Comparison of ENCODE assay signal across 8 cellular contexts in the genomic region with DNA sequence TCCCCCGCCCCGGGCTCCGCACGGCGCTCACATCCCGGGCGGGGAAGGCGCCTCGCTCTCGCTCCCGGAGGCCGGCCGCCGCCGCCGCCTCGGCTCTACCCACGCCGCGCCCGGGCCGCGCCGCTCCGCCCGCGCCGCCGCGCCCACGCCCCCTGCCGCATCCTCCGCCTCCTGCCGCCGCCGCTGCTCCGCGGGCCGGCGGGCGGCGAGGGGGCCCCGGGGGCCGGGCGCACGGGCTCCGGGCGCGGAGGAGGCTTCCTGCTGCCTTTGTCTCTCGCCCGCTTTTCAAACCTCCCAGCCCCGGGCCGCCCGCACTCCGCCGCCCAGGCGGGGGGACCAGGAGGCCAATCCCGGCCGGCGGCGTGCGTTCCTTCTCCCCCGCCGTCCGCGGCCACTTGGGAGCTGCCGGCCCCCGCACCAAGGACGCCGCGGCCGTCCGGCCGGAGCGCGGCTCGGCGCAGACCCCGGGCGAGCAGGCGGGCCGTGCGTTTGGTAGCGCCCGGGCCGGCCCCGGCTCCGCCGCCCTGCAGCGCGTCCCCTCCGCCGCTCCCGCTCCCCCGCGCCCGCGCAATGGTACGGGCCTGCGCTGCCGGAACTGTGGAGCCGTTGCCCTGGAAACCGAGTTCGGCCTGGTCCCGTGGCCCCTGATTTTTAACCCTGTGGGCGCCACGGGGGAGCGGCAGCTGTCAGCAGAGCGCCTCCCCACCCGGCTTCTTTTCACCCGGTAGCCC. TPM values are rescaled to one million over a fixed set of nuclear protein-coding genes. Genes with fewer than 3 reads are reported as not detected.
DNase-seq lines count a peak whose midpoint lies in the region; ATAC-seq and TF ChIP-seq lines count a peak whose summit lies in the region.

Gene FBXL14, minus strand, starts transcription at position 287 of the 731 bp plus-strand sequence. CDS start 515 bp downstream, outside the sequence.

- H3K4me3 ChIP-seq in endocrine pancreas (ENCODE audit: control insufficient read depth, insufficient read depth, low read length) (peak within 1 kb of the TSS; percentile 52), mesodermal cell (ENCODE audit: extremely low read depth, insufficient read depth, low read length, poor library complexity, severe bottlenecking) (peak within 1 kb of the TSS; percentile 57)

- peaks cover 40% of the 10 kb centered on the region for H3K36me3 Mint-ChIP-seq in CD4-positive, alpha-beta T cell (ENCODE audit: low read depth)
- H3K36me3 Mint-ChIP-seq in activated CD8-positive, alpha-beta memory T cell treated with anti-CD3 and anti-CD28 coated beads, Interleukin-2, amount 10 ng/mL, durations not matched to agents 7 days and 5 days, result peaks cover 25% of the 10 kb centered on the region

- intact Hi-C loops in CD4-positive, alpha-beta T cell (cut with DNase I, micrococcal nuclease), result loop anchor here (5.0 to 10.0 kb wide), 4 partner anchors 602 to 1202 kb away; partner anchors contain the start of genes ERC1 (in 2 of the 2), RAD52 (in 2 of the 2) and WNK1 (in 1 of the 2)

- peak; percentile 84 to 91 (median 88) for DNase-seq in CD4-positive, alpha-beta T cell
- peak; percentile 46 for DNase-seq in HPDE6-E6E7 (ENCODE audit: extremely low spot score)
- DNase-seq in NK-92 treated with Interleukin-12 subunit alpha and Interleukin-12 subunit beta, amount 100 ng/mL, for 24 hours (lab: John Stamatoyannopoulos, UW), result peak; percentile 52
- peak; percentile 93 for DNase-seq in activated CD8-positive, alpha-beta memory T cell treated with anti-CD3 and anti-CD28 coated beads, Interleukin-2, amount 10 ng/mL, durations not matched to agents 7 days and 5 days
- peak; percentile 78 for DNase-seq in stimulated activated CD8-positive, alpha-beta memory T cell treated with anti-CD3 and anti-CD28 coated beads, Interleukin-15, amount 100 ng/mL, for 24 hours (ENCODE audit: low read depth)

- TF ChIP-seq CTCF in CD4-positive, alpha-beta T cell (IDR thresholded peaks at IDR 0.05), result no peak

- no peaks in the 10 kb centered on the region for H3K27me3 ChIP-seq in CD4-positive, alpha-beta T cell (ENCODE audit: control insufficient read depth, insufficient read depth, low read length)
- H3K27me3 ChIP-seq in endocrine pancreas (ENCODE audit: control insufficient read depth, insufficient read depth, low read length), result no peaks in the 10 kb centered on the region

- H3K4me1 ChIP-seq in endocrine pancreas (ENCODE audit: control insufficient read depth, insufficient read depth, low read length) (peaks cover 7% of the 10 kb centered on the region), mesodermal cell (ENCODE audit: control insufficient read depth, insufficient read depth, low read length, poor library complexity, severe bottlenecking) (peaks cover 27% of the 10 kb centered on the region)

- CTCF ChIA-PET in CD4-positive, alpha-beta T cell (lab: Charles Lee), result interaction anchor here (1.0 to 2.0 kb wide), 5 partner anchors 9 to 645 kb away, joined by 3 to 7 read pairs (median 6); partner anchors contain the start of gene RAD52
- CTCF ChIA-PET in activated CD8-positive, alpha-beta memory T cell treated with anti-CD3 and anti-CD28 coated beads, Interleukin-2, amount 10 ng/mL, durations not matched to agents 7 days and 5 days (lab: Charles Lee), result interaction anchor here (1.0 to 4.0 kb wide), 4 partner anchors 8 to 477 kb away, joined by 4 to 34 read pairs (median 24); no protein-coding TSS in a partner anchor

- peak within 1 kb of the TSS; percentile 91 for H3K27ac Mint-ChIP-seq in CD4-positive, alpha-beta T cell
- H3K27ac Mint-ChIP-seq in activated CD8-positive, alpha-beta memory T cell treated with anti-CD3 and anti-CD28 coated beads, Interleukin-2, amount 10 ng/mL, durations not matched to agents 7 days and 5 days, result peak within 1 kb of the TSS; percentile 92

- peak within 1 kb of the TSS; percentile 88 for H3K9ac ChIP-seq in endocrine pancreas (ENCODE audit: control insufficient read depth, insufficient read depth, low read length)

- 0% methylated on average over 76 to 98 of the region's 111 CpGs for WGBS in mesodermal cell (ENCODE audit: insufficient coverage in 2 of 2), 2 experiments

- H3K9me3 Mint-ChIP-seq in CD4-positive, alpha-beta T cell, result no peaks in the 10 kb centered on the region
- no peaks in the 10 kb centered on the region for H3K9me3 Mint-ChIP-seq in activated CD8-positive, alpha-beta memory T cell treated with anti-CD3 and anti-CD28 coated beads, Interleukin-2, amount 10 ng/mL, durations not matched to agents 7 days and 5 days (ENCODE audit: low read depth)

- POLR2A ChIA-PET in CD4-positive, alpha-beta T cell (lab: Charles Lee), result interaction anchor here (0.6 to 4.1 kb wide), 11 partner anchors 8 to 491 kb away, joined by 3 to 65 read pairs (median 6); no protein-coding TSS in a partner anchor

- peaks cover 55% of the 10 kb centered on the region for H3K4me1 Mint-ChIP-seq in CD4-positive, alpha-beta T cell (ENCODE audit: low read depth)
- peaks cover 37% of the 10 kb centered on the region for H3K4me1 Mint-ChIP-seq in activated CD8-positive, alpha-beta memory T cell treated with anti-CD3 and anti-CD28 coated beads, Interleukin-2, amount 10 ng/mL, durations not matched to agents 7 days and 5 days

- H3K27me3 Mint-ChIP-seq in CD4-positive, alpha-beta T cell, result no peaks in the 10 kb centered on the region
- no peaks in the 10 kb centered on the region for H3K27me3 Mint-ChIP-seq in activated CD8-positive, alpha-beta memory T cell treated with anti-CD3 and anti-CD28 coated beads, Interleukin-2, amount 10 ng/mL, durations not matched to agents 7 days and 5 days

- peak; percentile 56 for ATAC-seq in CD4-positive, alpha-beta T cell (ENCODE audit: poor library complexity)
- peak; percentile 60 for ATAC-seq in GM19463 (IDR thresholded peaks at IDR 0.05; ENCODE audit: unreplicated experiment)
- ATAC-seq in activated CD8-positive, alpha-beta memory T cell treated with anti-CD3 and anti-CD28 coated beads, Interleukin-2, amount 10 ng/mL, durations not matched to agents 7 days and 5 days, result peak; percentile 69

- no peaks in the 10 kb centered on the region for H3K9me3 ChIP-seq in CD4-positive, alpha-beta T cell (ENCODE audit: control insufficient read depth, low read length)
- H3K9me3 ChIP-seq in endocrine pancreas (ENCODE audit: control insufficient read depth, low read length), result no peaks in the 10 kb centered on the region
- no peaks in the 10 kb centered on the region for H3K9me3 ChIP-seq in mesodermal cell (ENCODE audit: control insufficient read depth, low read length)

- peak within 1 kb of the TSS; percentile 95 for H3K4me3 Mint-ChIP-seq in CD4-positive, alpha-beta T cell
- peak within 1 kb of the TSS; percentile 87 for H3K4me3 Mint-ChIP-seq in activated CD8-positive, alpha-beta memory T cell treated with anti-CD3 and anti-CD28 coated beads, Interleukin-2, amount 10 ng/mL, durations not matched to agents 7 days and 5 days

- peak within 1 kb of the TSS; percentile 73 for H3K27ac ChIP-seq in CD4-positive, alpha-beta T cell (ENCODE audit: low read depth, low read length)
- peak within 1 kb of the TSS; percentile 85 for H3K27ac ChIP-seq in mesodermal cell (ENCODE audit: low read depth, low read length, severe bottlenecking)

- H3K36me3 ChIP-seq in endocrine pancreas (ENCODE audit: control insufficient read depth, insufficient read depth, low read length), result no peaks in the 10 kb centered on the region
- H3K36me3 ChIP-seq in mesodermal cell (ENCODE audit: control insufficient read depth, insufficient read depth, low read length), result peaks cover 9% of the 10 kb centered on the region

RNA-seq across cellular contexts. Expression of gene FBXL14, which starts in this region (rescaled TPM):
- total RNA-seq in CD4-positive, alpha-beta T cell, result 10 to 100 TPM; 32.3 to 33.6 TPM
- total RNA-seq in activated CD8-positive, alpha-beta memory T cell treated with anti-CD3 and anti-CD28 coated beads, Interleukin-2, amount 10 ng/mL, durations not matched to agents 7 days and 5 days, result 10 to 100 TPM; 28.2 to 33.4 TPM
- 12.1 TPM for polyA plus RNA-seq in mesodermal cell (2013, experiment 1 of 2)
- 11.9 TPM for polyA plus RNA-seq in mesodermal cell (2013, experiment 2 of 2)

Comparison
In these comparisons a context has a peak if more than half of its experiments do, and no peak if none do; other contexts are left out.
1. Peak in every context shown above with its lines: DNase-seq, ATAC-seq, H3K4me3 ChIP-seq and H3K27ac ChIP-seq.